Comparison of ENCODE assay signal across 2 cellular contexts in genomic region chr7:7117935-7118586, GRCh38.
TF ChIP-seq lines count a peak whose summit lies in the region.

No MANE protein-coding gene starts in this region.

TF ChIP-seq in GM23338, 12 proteins besides CTCF, POLR2A, EP300 and RAD21 (continued from another document):
- TF ChIP-seq JUNB (IDR thresholded peaks at IDR 0.05; ENCODE audit: unreplicated experiment): no peak

TF ChIP-seq in WTC11, 78 proteins besides CTCF, POLR2A, EP300 and RAD21 (continued from another document):
- TF ChIP-seq ZSCAN18 (CRISPR knock-in tag; IDR thresholded peaks at IDR 0.05) (no peak), ZNF219 (CRISPR knock-in tag; IDR thresholded peaks at IDR 0.05; ENCODE audit: borderline replicate concordance) (no peak), ZNF512 (CRISPR knock-in tag; IDR thresholded peaks at IDR 0.05; ENCODE audit: borderline replicate concordance) (no peak), RELA (CRISPR knock-in tag; IDR thresholded peaks at IDR 0.05; ENCODE audit: borderline replicate concordance) (no peak), JUN (CRISPR knock-in tag; IDR thresholded peaks at IDR 0.05) (no peak), SMAD4 (CRISPR knock-in tag; IDR thresholded peaks at IDR 0.05) (no peak), E2F4 (CRISPR knock-in tag; IDR thresholded peaks at IDR 0.05; ENCODE audit: borderline replicate concordance, low read depth) (no peak), FOXP1 (CRISPR knock-in tag; IDR thresholded peaks at IDR 0.05; ENCODE audit: borderline replicate concordance) (no peak), ATF1 (CRISPR knock-in tag; IDR thresholded peaks at IDR 0.05) (no peak)
